In genomic region chr6:135145509-135145865, GRCh38 we compare ENCODE assay signal across 12 cellular contexts. TPM values are rescaled to one million over a fixed set of nuclear protein-coding genes. Genes with fewer than 3 reads are reported as not detected.
DNase-seq lines count a peak whose midpoint lies in the region; TF ChIP-seq lines count a peak whose summit lies in the region.
"Had no signal": no experiment of that assay in that cellular context is flagged by ENCODE, and none has a peak within 500 bp of the region (broad histone marks: within the 10 kb centered on the region; RNA-seq: fewer than 3 reads in every experiment).

No MANE protein-coding gene starts in this region.

- H3K27ac ChIP-seq in osteoblast (ENCODE audit: low read depth, low read length), result peak overlapping the region; percentile 2
- H3K27ac ChIP-seq: 22Rv1 had no signal

- H3K4me3 ChIP-seq in choroid plexus epithelial cell (ENCODE audit: low read depth, low read length), result no peak overlapping the region
- no peak overlapping the region for H3K4me3 ChIP-seq in osteoblast (ENCODE audit: insufficient read depth, low read length)
- H3K4me3 ChIP-seq in BE2C (ENCODE audit: low read depth, low read length), result no peak overlapping the region

- H3K79me2 ChIP-seq in osteoblast (ENCODE audit: insufficient read depth, low read length), result no peaks in the 10 kb centered on the region

- no peak overlapping the region for H2AFZ ChIP-seq in osteoblast (ENCODE audit: low read length)

- DNase-seq in NOMO-1 treated with DMSO at 0.1 percent for 48 hours (lab: John Stamatoyannopoulos, UW; ENCODE audit: unreplicated experiment) (peak; percentile 23), NOMO-1 treated with dmso at 0.1 percent for 144 hours (lab: John Stamatoyannopoulos, UW; ENCODE audit: unreplicated experiment) (no peak), OCI-M1 (lab: John Stamatoyannopoulos, UW) (peak; percentile 85), choroid plexus epithelial cell (ENCODE audit: low read depth) (peak; percentile 63), osteoblast (ENCODE audit: insufficient read length, low spot score, missing footprints) (no peak), ACHN (no peak), BE2C (no peak), NCI-H82 (lab: John Stamatoyannopoulos, UW) (no peak)
- DNase-seq: activated gamma-delta T cell, kidney had no signal

- in situ Hi-C loops in ACHN (cut with HindIII; ENCODE audit: low pct_ligation_motif_present, low pct_unique_long_range_greater_than_20kb, low sequenced_read_pairs), result no loop called here

- H3K4me2 ChIP-seq in osteoblast (ENCODE audit: insufficient read depth, low read length), result no peak overlapping the region

- no peaks in the 10 kb centered on the region for H3K9me3 ChIP-seq in osteoblast (ENCODE audit: low read depth, low read length)
- H3K9me3 ChIP-seq in BE2C, result no peaks in the 10 kb centered on the region

- no peaks in the 10 kb centered on the region for H3K36me3 ChIP-seq in osteoblast (ENCODE audit: insufficient read depth, low read length)
- no peaks in the 10 kb centered on the region for H3K36me3 ChIP-seq in BE2C

- peaks cover 4% of the 10 kb centered on the region for H3K27me3 ChIP-seq in osteoblast (ENCODE audit: insufficient read depth, low read length)
- H3K27me3 ChIP-seq in BE2C, result no peaks in the 10 kb centered on the region

- TF ChIP-seq CTCF in choroid plexus epithelial cell (conservative IDR thresholded peaks at IDR 0.05; ENCODE audit: low read depth, low read length) (no peak), osteoblast (IDR thresholded peaks at IDR 0.05; ENCODE audit: extremely low read depth, low read depth, low read length) (no peak), BE2C (IDR thresholded peaks at IDR 0.05; ENCODE audit: low read depth, low read length) (no peak)

- H4K20me1 ChIP-seq in osteoblast (ENCODE audit: insufficient read depth, low read length), result no peaks in the 10 kb centered on the region

- H3K4me1 ChIP-seq in osteoblast (ENCODE audit: insufficient read depth, low read length), result peaks cover 8% of the 10 kb centered on the region
- no peaks in the 10 kb centered on the region for H3K4me1 ChIP-seq in BE2C

RNA-seq across cellular contexts. Expression of gene MYB, which starts 35.6 kb away (rescaled TPM):
- total RNA-seq in osteoblast, result under 0.01 and 0.36 TPM in 2 replicates
- 1.2 TPM for polyA plus RNA-seq in BE2C (2012; ENCODE audit: insufficient read depth, insufficient read length, low read depth)
- total RNA-seq: renal cortical epithelial cell had no signal

Comparison
In these comparisons a context has a peak if more than half of its experiments do, and no peak if none do; other contexts are left out.
1. DNase-seq: peak in NOMO-1 treated with DMSO at 0.1 percent for 48 hours (single experiment), OCI-M1 (single experiment) and choroid plexus epithelial cell (single experiment); none in NOMO-1 treated with dmso at 0.1 percent for 144 hours (single experiment), osteoblast (single experiment), ACHN (single experiment), BE2C (single experiment) and NCI-H82 (single experiment).